ENCODE assay signal across 22 cellular contexts in the genomic region with DNA sequence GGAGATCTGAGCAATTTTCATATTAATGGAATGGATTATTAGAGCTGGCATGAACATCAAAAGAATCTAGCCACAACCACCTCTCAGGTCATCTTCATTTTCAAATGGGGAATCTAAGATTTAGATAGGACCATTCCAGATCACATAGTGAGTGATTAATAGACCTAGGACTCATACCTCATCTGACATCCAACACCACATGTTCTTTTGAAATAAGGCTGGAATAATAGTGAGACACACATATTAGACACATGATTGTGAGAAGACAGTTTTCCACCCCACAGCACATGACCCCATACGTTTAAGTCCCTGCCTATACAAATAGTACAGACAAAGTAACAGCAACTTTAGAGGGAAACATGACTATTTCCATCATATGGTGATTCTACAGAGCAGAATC.
DNase-seq lines count a peak whose midpoint lies in the region; ATAC-seq and TF ChIP-seq lines count a peak whose summit lies in the region.
"Had no signal": no experiment of that assay in that cellular context is flagged by ENCODE, and none has a peak within 500 bp of the region (broad histone marks: within the 10 kb centered on the region; RNA-seq: fewer than 3 reads in every experiment).

No MANE protein-coding gene starts in this region.

- H3K27me3 ChIP-seq in cardiac muscle cell (no peaks in the 10 kb centered on the region), psoas muscle (ENCODE audit: insufficient read depth in 3 of 3, low read length in 2 of 3) (no peaks in the 10 kb centered on the region), lower lobe of right lung (ENCODE audit: low read depth) (no peaks in the 10 kb centered on the region)
- H3K27me3 ChIP-seq: BLaER1 treated with 17β-estradiol and CSF1 and Interleukin-3, amounts not matched to agents 10 nM and 100 nM had no signal

- H3K4me3 ChIP-seq in cardiac muscle cell (no peak overlapping the region), psoas muscle (no peak overlapping the region), lower lobe of right lung (no peak overlapping the region)
- H3K4me3 ChIP-seq: A549; BLaER1 treated with 17β-estradiol and CSF1 and Interleukin-3, amounts not matched to agents 10 nM and 100 nM; GM23248 had no signal

- no peak for DNase-seq in cardiac muscle cell (ENCODE audit: low read depth in 1 of 2, low spot score in 1 of 2)
- no peak for DNase-seq in left cardiac atrium
- DNase-seq in iris pigment epithelial cell (ENCODE audit: low read depth): peak; percentile 51
- DNase-seq in psoas muscle: no peak
- no peak for DNase-seq in iPS-NIHi11 (ENCODE audit: low spot score)
- no peak for DNase-seq in GM20000 (ENCODE audit: low spot score)
- DNase-seq in lower lobe of right lung: no peak
- DNase-seq: AML-193; CD4-positive, alpha-beta T cell; GM23248; H9; HFFc6; KG1; MM.1S; NCI-H2029; NCI-H446 treated with DMSO at 0.1 percent for 48 hours; NCI-H526; SHP77 had no signal

- no peaks in the 10 kb centered on the region for H3K9me3 ChIP-seq in cardiac muscle cell (ENCODE audit: low read depth)
- no peaks in the 10 kb centered on the region for H3K9me3 ChIP-seq in psoas muscle
- no peaks in the 10 kb centered on the region for H3K9me3 ChIP-seq in lower lobe of right lung
- H3K9me3 ChIP-seq: A549; BLaER1 treated with 17β-estradiol and CSF1 and Interleukin-3, amounts not matched to agents 10 nM and 100 nM had no signal

- no peaks in the 10 kb centered on the region for H3K36me3 ChIP-seq in cardiac muscle cell
- H3K36me3 ChIP-seq in psoas muscle (ENCODE audit: insufficient read depth in 1 of 2, low read depth in 1 of 2): no peaks in the 10 kb centered on the region
- no peaks in the 10 kb centered on the region for H3K36me3 ChIP-seq in lower lobe of right lung
- H3K36me3 ChIP-seq: BLaER1 treated with 17β-estradiol and CSF1 and Interleukin-3, amounts not matched to agents 10 nM and 100 nM had no signal

- intact Hi-C loops in left cardiac atrium (cut with DNase I) (no loop called here), psoas muscle (cut with DNase I) (no loop called here), lower lobe of right lung (cut with DNase I) (no loop called here)

- H3K27ac ChIP-seq in cardiac muscle cell (peak overlapping the region; percentile 31), psoas muscle (no peak overlapping the region), lower lobe of right lung (no peak overlapping the region)
- H3K27ac ChIP-seq: A549, GM23248, RWPE1 had no signal

- H3K4me1 ChIP-seq in cardiac muscle cell (ENCODE audit: low read depth) (peaks cover 4% of the 10 kb centered on the region), psoas muscle (peaks cover 10% of the 10 kb centered on the region), lower lobe of right lung (peaks cover 12% of the 10 kb centered on the region)
- H3K4me1 ChIP-seq: A549 had no signal

- 46 to 63% (median 59%) methylated on average over 1 of the region's 1 CpG for WGBS in psoas muscle, 3 donors

- no peak for TF ChIP-seq CTCF in cardiac muscle cell (IDR thresholded peaks at IDR 0.05; ENCODE audit: low read depth, low read length)
- TF ChIP-seq CTCF in psoas muscle (IDR thresholded peaks at IDR 0.05): no peak
- no peak for TF ChIP-seq CTCF in GM20000 (IDR thresholded peaks at IDR 0.05; ENCODE audit: extremely low read depth, missing control alignments)
- TF ChIP-seq CTCF in lower lobe of right lung (IDR thresholded peaks at IDR 0.05): no peak

- no peak for ATAC-seq in left cardiac atrium
- peak; percentile 65 to 80 (median 72) for ATAC-seq in psoas muscle
- ATAC-seq in lower lobe of right lung: no peak
- ATAC-seq: A549, Panc1 had no signal

Comparison
In these comparisons a context has a peak if more than half of its experiments do, and no peak if none do; other contexts are left out.
1. ATAC-seq: peak in psoas muscle (4 of 4); none in left cardiac atrium (0 of 2) and lower lobe of right lung (0 of 2).